In the genomic region with DNA sequence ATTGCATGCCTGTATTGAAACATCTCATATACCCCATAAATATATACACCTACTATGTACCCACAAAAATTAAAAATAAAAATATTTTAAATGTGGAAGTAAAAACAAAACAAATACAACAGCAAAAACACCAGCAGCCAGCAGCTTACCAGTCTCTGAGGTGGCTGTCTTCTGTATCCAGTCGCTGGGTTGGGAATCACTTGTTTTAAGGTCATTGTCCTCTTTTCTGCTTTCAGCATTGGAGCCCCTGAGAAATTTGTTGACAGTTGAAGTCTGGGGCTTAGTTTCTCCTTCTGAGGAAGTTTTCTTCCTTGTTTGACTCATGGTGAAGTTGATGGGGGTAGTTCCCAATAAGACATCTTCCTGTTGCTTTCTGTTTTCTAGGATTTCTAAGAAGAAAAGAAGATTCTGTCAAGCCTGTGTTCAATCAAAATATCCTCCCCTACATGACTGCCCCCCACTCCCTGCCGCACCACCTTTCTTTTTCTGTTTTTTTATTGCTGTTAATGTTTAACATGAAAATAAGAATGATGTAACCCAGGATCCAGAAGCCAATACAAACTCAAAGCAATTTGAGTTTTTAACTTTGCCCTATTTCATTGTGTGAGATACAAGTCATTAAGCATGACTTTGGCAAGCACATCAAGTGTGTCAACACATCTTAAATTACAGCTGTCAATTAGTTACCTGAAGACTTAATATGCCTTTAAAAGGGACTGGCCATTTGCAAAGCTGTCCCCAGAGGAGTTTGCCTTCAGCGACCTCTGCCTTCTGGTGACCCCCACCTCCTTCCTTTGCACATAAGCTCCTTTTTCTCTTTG, we compare ENCODE assay signal across 16 cellular contexts. TPM values are rescaled to one million over a fixed set of nuclear protein-coding genes. Genes with fewer than 3 reads are reported as not detected.
A peak's percentile ranks its signal among the peaks of the same experiment; 100 is the strongest.
DNase-seq lines count a peak whose midpoint lies in the region; ATAC-seq and TF ChIP-seq lines count a peak whose summit lies in the region.
"Had no signal": no experiment of that assay in that cellular context is flagged by ENCODE, and none has a peak within 500 bp of the region (broad histone marks: within the 10 kb centered on the region; RNA-seq: fewer than 3 reads in every experiment).

A gene (minus strand): TSS at position 452 of the 821 bp plus-strand sequence. CDS start 128 bp downstream, at position 324.

- H3K4me1 ChIP-seq in left ventricle myocardium inferior, result no peaks in the 10 kb centered on the region

- TF ChIP-seq CTCF in nephron progenitor cell (IDR thresholded peaks at IDR 0.05) (no peak), dorsolateral prefrontal cortex (IDR thresholded peaks at IDR 0.05 in 54 of 56, conservative IDR thresholded peaks at IDR 0.05 in 2 of 56; ENCODE audit: low read depth in 1 of 56, partially characterized antibody in 56 of 56) (no peak), RWPE1 (conservative IDR thresholded peaks at IDR 0.05; ENCODE audit: low read depth) (no peak), left ventricle myocardium inferior (IDR thresholded peaks at IDR 0.05; ENCODE audit: borderline replicate concordance) (no peak)

- peak within 1 kb of the TSS; percentile 4 for H3K27ac Mint-ChIP-seq in activated T-helper 17 cell treated with anti-CD3 and anti-CD28 coated beads, Interleukin-2, amount 50 U/mL, for 72 hours
- H3K27ac Mint-ChIP-seq in nephron progenitor cell, result peak within 1 kb of the TSS; percentile 15

- intact Hi-C loops in dorsolateral prefrontal cortex (cut with DNase I), result loop anchor here (10.0 kb wide), 2 partner anchors 95 to 315 kb away; a partner anchor contains a TSS
- intact Hi-C loops in left ventricle myocardium inferior (cut with micrococcal nuclease), result loop anchor here (10.0 kb wide), 1 partner anchor 155 kb away; no protein-coding TSS in a partner anchor

- no peaks in the 10 kb centered on the region for H3K9me3 Mint-ChIP-seq in activated T-helper 17 cell treated with anti-CD3 and anti-CD28 coated beads, Interleukin-2, amount 50 U/mL, for 72 hours
- H3K9me3 Mint-ChIP-seq in nephron progenitor cell, result peaks cover 3% of the 10 kb centered on the region

- H3K27ac ChIP-seq in dorsolateral prefrontal cortex (no peak within 1 kb of the TSS), RWPE1 (no peak within 1 kb of the TSS), left ventricle myocardium inferior (replicated peaks) (no peak within 1 kb of the TSS)

- no peak for ATAC-seq in activated T-helper 17 cell treated with anti-CD3 and anti-CD28 coated beads, Interleukin-2, amount 50 U/mL, for 72 hours (replicated peaks)
- no peak for ATAC-seq in GM19452 (IDR thresholded peaks at IDR 0.05; ENCODE audit: unreplicated experiment)
- ATAC-seq: GM12878, HCT116 had no signal

- no peaks in the 10 kb centered on the region for H3K9me3 ChIP-seq in left ventricle myocardium inferior (replicated peaks)

- no peaks in the 10 kb centered on the region for H3K36me3 ChIP-seq in left ventricle myocardium inferior

- H3K4me3 Mint-ChIP-seq in activated T-helper 17 cell treated with anti-CD3 and anti-CD28 coated beads, Interleukin-2, amount 50 U/mL, for 72 hours, result no peak within 1 kb of the TSS
- H3K4me3 Mint-ChIP-seq in nephron progenitor cell, result no peak within 1 kb of the TSS

- POLR2A ChIA-PET in RWPE1 (lab: Yijun Ruan, JAX; ENCODE audit: low non-redundant PET), result no interaction called here

- CTCF ChIA-PET in RWPE1 (lab: Yijun Ruan, JAX), result interaction anchor here (0.6 to 0.7 kb wide), 2 partner anchors 21 kb away, joined by 3 read pairs; no protein-coding TSS in a partner anchor

- peak; percentile 67 for DNase-seq in COR-L47 (lab: John Stamatoyannopoulos, UW)
- peak; percentile 43 for DNase-seq in LoVo (ENCODE audit: low spot score)
- no peak for DNase-seq in nephron progenitor cell
- DNase-seq in dorsolateral prefrontal cortex, result no peak
- DNase-seq in RWPE1 (ENCODE audit: low spot score), result no peak
- no peak for DNase-seq in left ventricle myocardium inferior
- DNase-seq: effector CD8-positive, alpha-beta T cell; NCI-H1930; SHP77 treated with DMSO at 0.1 percent for 48 hours; stimulated activated CD4-positive, alpha-beta T cell treated with anti-CD3 and anti-CD28 coated beads, Interleukin-2, amount 100 ng/mL, for 48 hours had no signal

- H3K4me3 ChIP-seq in dorsolateral prefrontal cortex (no peak within 1 kb of the TSS), left ventricle myocardium inferior (no peak within 1 kb of the TSS)
- H3K4me3 ChIP-seq: GM12878 had no signal

- no peaks in the 10 kb centered on the region for H3K27me3 ChIP-seq in dorsolateral prefrontal cortex
- H3K27me3 ChIP-seq in left ventricle myocardium inferior (ENCODE audit: low read depth), result no peaks in the 10 kb centered on the region

- peaks cover 6% of the 10 kb centered on the region for H3K4me1 Mint-ChIP-seq in activated T-helper 17 cell treated with anti-CD3 and anti-CD28 coated beads, Interleukin-2, amount 50 U/mL, for 72 hours
- H3K4me1 Mint-ChIP-seq in nephron progenitor cell, result peaks cover 23% of the 10 kb centered on the region

- H3K36me3 Mint-ChIP-seq in activated T-helper 17 cell treated with anti-CD3 and anti-CD28 coated beads, Interleukin-2, amount 50 U/mL, for 72 hours (ENCODE audit: low read depth), result no peaks in the 10 kb centered on the region
- no peaks in the 10 kb centered on the region for H3K36me3 Mint-ChIP-seq in nephron progenitor cell (ENCODE audit: low read depth)

- H3K27me3 Mint-ChIP-seq in activated T-helper 17 cell treated with anti-CD3 and anti-CD28 coated beads, Interleukin-2, amount 50 U/mL, for 72 hours, result peaks cover 2% of the 10 kb centered on the region
- no peaks in the 10 kb centered on the region for H3K27me3 Mint-ChIP-seq in nephron progenitor cell (ENCODE audit: low read depth, poor library complexity)

RNA-seq across cellular contexts. Expression of the gene that starts here (rescaled TPM):
- total RNA-seq in activated T-helper 17 cell treated with anti-CD3 and anti-CD28 coated beads, Interleukin-2, amount 50 U/mL, for 72 hours, result not detected
- total RNA-seq in dorsolateral prefrontal cortex (under 1 TPM in 6 of 120 experiments, not detected in 114; 0.18 to 0.35 (median 0.24) TPM), left ventricle myocardium inferior (not detected)
- total RNA-seq: GM12878, lower leg skin, osteocyte had no signal

Comparison
In these comparisons a context has a peak if more than half of its experiments do, and no peak if none do; other contexts are left out.
1. DNase-seq: peak in COR-L47 (single experiment) and LoVo (single experiment); none in nephron progenitor cell (single experiment), dorsolateral prefrontal cortex (0 of 10), RWPE1 (single experiment) and left ventricle myocardium inferior (single experiment).